ENCODE assay signal across 11 cellular contexts in genomic region chr12:121144416-121144914, GRCh38. TPM values are rescaled to one million over a fixed set of nuclear protein-coding genes. Genes with fewer than 3 reads are reported as not detected.
DNase-seq lines count a peak whose midpoint lies in the region; ATAC-seq and TF ChIP-seq lines count a peak whose summit lies in the region.
"Had no signal": no experiment of that assay in that cellular context is flagged by ENCODE, and none has a peak within 500 bp of the region (broad histone marks: within the 10 kb centered on the region; RNA-seq: fewer than 3 reads in every experiment).

No MANE protein-coding gene starts in this region.

- no peaks in the 10 kb centered on the region for H3K27me3 Mint-ChIP-seq in CD8-positive, alpha-beta memory T cell
- H3K27me3 Mint-ChIP-seq in memory B cell, result no peaks in the 10 kb centered on the region
- H3K27me3 Mint-ChIP-seq: naive B cell had no signal

- H3K9me3 ChIP-seq in CD8-positive, alpha-beta memory T cell (ENCODE audit: low read length), result no peaks in the 10 kb centered on the region
- H3K9me3 ChIP-seq in MG63 (no peaks in the 10 kb centered on the region), adrenal gland (replicated peaks in 1 of 3) (no peaks in the 10 kb centered on the region)

- in situ Hi-C loops in GM13977 (cut with MboI; ENCODE audit: low pct_unique_long_range_greater_than_20kb, low sequenced_read_pairs, unreplicated experiment), result no loop called here

- H3K36me3 ChIP-seq in CD8-positive, alpha-beta memory T cell (ENCODE audit: insufficient read depth, low read length), result no peaks in the 10 kb centered on the region
- no peaks in the 10 kb centered on the region for H3K36me3 ChIP-seq in MG63
- H3K36me3 ChIP-seq in adrenal gland (replicated peaks in 1 of 2), result no peaks in the 10 kb centered on the region

- no peak for DNase-seq in CD8-positive, alpha-beta memory T cell
- DNase-seq in MG63, result peak; percentile 61
- DNase-seq in adrenal gland, result peak in 6 of 7 donors; percentile 42 to 62 (median 56)
- no peak for DNase-seq in memory B cell (ENCODE audit: low spot score in 2 of 2)
- DNase-seq in activated gamma-delta T cell treated with Interleukin-2 at 50 U/mL for 16 hours, result no peak
- DNase-seq in GM13977 (ENCODE audit: low spot score), result no peak
- no peak for DNase-seq in NCI-H2196 treated with DMSO at 0.1 percent for 48 hours (lab: John Stamatoyannopoulos, UW; ENCODE audit: unreplicated experiment)
- no peak for DNase-seq in UCSD-AML1 (lab: John Stamatoyannopoulos, UW; ENCODE audit: unreplicated experiment)
- DNase-seq: H9, naive B cell, NCI-H1105 treated with DMSO at 0.1 percent for 48 hours had no signal

- peaks cover 4 to 7% (median 4%) of the 10 kb centered on the region in 3 donors for H3K36me3 Mint-ChIP-seq in CD8-positive, alpha-beta memory T cell
- H3K36me3 Mint-ChIP-seq in memory B cell, result peaks cover 7% of the 10 kb centered on the region

- no peak for TF ChIP-seq POLR2A in adrenal gland (IDR thresholded peaks at IDR 0.05)

- 28 to 59% (median 47%) methylated on average over 3 of the region's 3 CpGs for WGBS in adrenal gland, 4 donors

- TF ChIP-seq CTCF in adrenal gland (IDR thresholded peaks at IDR 0.05) (no peak), GM13977 (IDR thresholded peaks at IDR 0.05; ENCODE audit: extremely low read depth, insufficient read depth, missing control alignments) (no peak)

- peak overlapping the region in 5 of 8 donors; percentile 8 to 54 (median 36) for H3K27ac Mint-ChIP-seq in CD8-positive, alpha-beta memory T cell
- H3K27ac Mint-ChIP-seq in memory B cell, result no peak overlapping the region
- H3K27ac Mint-ChIP-seq: H9 had no signal

- ATAC-seq in memory B cell (ENCODE audit: low read depth), result peak; percentile 43

- no peaks in the 10 kb centered on the region for H3K27me3 ChIP-seq in CD8-positive, alpha-beta memory T cell (ENCODE audit: insufficient read depth, low read length, poor library complexity, severe bottlenecking)
- H3K27me3 ChIP-seq in MG63 (no peaks in the 10 kb centered on the region), adrenal gland (no peaks in the 10 kb centered on the region)

- POLR2A ChIA-PET in CD8-positive, alpha-beta memory T cell (lab: Charles Lee), result no interaction called here

- CTCF ChIA-PET in CD8-positive, alpha-beta memory T cell (lab: Charles Lee), result no interaction called here

- H3K4me1 ChIP-seq in CD8-positive, alpha-beta memory T cell (ENCODE audit: insufficient read depth, low read length), result no peaks in the 10 kb centered on the region
- peaks cover 0 to 13% of the 10 kb centered on the region in 2 donors for H3K4me1 ChIP-seq in adrenal gland (replicated peaks in 1 of 2)

- intact Hi-C loops in adrenal gland (cut with DNase I), result no loop called here

- no peak overlapping the region for H3K27ac ChIP-seq in CD8-positive, alpha-beta memory T cell (ENCODE audit: low read depth, low read length)
- H3K27ac ChIP-seq in adrenal gland, result peak overlapping the region; percentile 38 to 90 (median 43)

- peaks cover 19 to 20% (median 20%) of the 10 kb centered on the region in 3 donors for H3K4me1 Mint-ChIP-seq in CD8-positive, alpha-beta memory T cell
- H3K4me1 Mint-ChIP-seq in memory B cell, result peaks cover 20% of the 10 kb centered on the region
- H3K4me1 Mint-ChIP-seq: H9 had no signal

- H3K4me3 ChIP-seq in CD8-positive, alpha-beta memory T cell (ENCODE audit: low read length), result no peak overlapping the region
- no peak overlapping the region for H3K4me3 ChIP-seq in MG63
- no peak overlapping the region for H3K4me3 ChIP-seq in adrenal gland

- H3K4me3 Mint-ChIP-seq in CD8-positive, alpha-beta memory T cell, result peak overlapping the region in 1 of 7 donors; percentile 0
- H3K4me3 Mint-ChIP-seq in memory B cell, result no peak overlapping the region
- H3K4me3 Mint-ChIP-seq: H9 had no signal

- H3K9me3 Mint-ChIP-seq in CD8-positive, alpha-beta memory T cell, result peaks cover 0 to 1% (median 0%) of the 10 kb centered on the region in 5 donors
- H3K9me3 Mint-ChIP-seq in memory B cell, result peaks cover 2% of the 10 kb centered on the region

RNA-seq across cellular contexts. Expression of gene P2RX7, which starts 11.8 kb away (rescaled TPM):
- total RNA-seq in CD8-positive, alpha-beta memory T cell, result 1 to 10 TPM; 4.3 to 4.5 TPM
- polyA plus RNA-seq in CD8-positive, alpha-beta memory T cell, result 9.2 TPM
- total RNA-seq in MG63 (2014; rRNA removed; shearing (Covaris generic); ENCODE audit: low replicate concordance), result 2.0 and 3.3 TPM in 2 replicates
- 10 to 100 TPM in 2 of 8 donors, 1 to 10 TPM in 6; 2.8 to 13.5 (median 7.8) TPM for total RNA-seq in adrenal gland
- 10 to 100 TPM in 1 of 3 donors, 1 to 10 TPM in 2; 2.0 to 10.5 (median 2.4) TPM for polyA plus RNA-seq in adrenal gland

Comparison
In these comparisons a context has a peak if more than half of its experiments do, and no peak if none do; other contexts are left out.
1. DNase-seq: peak in MG63 (single experiment) and adrenal gland (6 of 7); none in CD8-positive, alpha-beta memory T cell (0 of 5), memory B cell (0 of 2), activated gamma-delta T cell treated with Interleukin-2 at 50 U/mL for 16 hours (single experiment), GM13977 (single experiment), NCI-H2196 treated with DMSO at 0.1 percent for 48 hours (single experiment) and UCSD-AML1 (single experiment).